In genomic region chr3:47016934-47017435, GRCh38 we compare ENCODE assay signal across 1 cellular context.
TF ChIP-seq lines count a peak whose summit lies in the region.

No MANE protein-coding gene starts in this region.

TF ChIP-seq in HepG2, 621 proteins besides CTCF, POLR2A, EP300 and RAD21 (continued from another document):
- no peak for TF ChIP-seq PRDM10 (CRISPR knock-in tag; IDR thresholded peaks at IDR 0.05; ENCODE audit: low read depth)
